ENCODE assay signal across 6 cellular contexts in the genomic region with DNA sequence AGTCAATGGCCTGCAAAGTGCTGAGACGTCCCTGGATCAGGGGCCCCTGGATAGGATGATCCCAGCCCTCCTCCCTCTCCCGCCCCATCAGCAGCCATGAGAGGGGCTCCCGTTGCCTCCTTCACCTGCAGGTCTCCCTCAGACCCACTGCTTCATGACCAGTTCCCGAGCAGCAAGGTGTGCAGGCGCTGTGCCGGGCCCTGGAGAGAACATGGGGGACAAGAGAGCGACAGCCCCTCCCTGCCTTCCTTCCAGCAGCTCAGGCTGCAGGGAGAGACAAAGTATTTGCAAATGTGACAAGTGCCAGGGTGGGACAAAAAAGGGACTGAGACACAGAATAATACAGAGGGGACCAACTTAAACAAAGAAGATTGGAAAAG.
"Had no signal": no experiment of that assay in that cellular context is flagged by ENCODE, and none has a peak within 500 bp of the region (broad histone marks: within the 10 kb centered on the region; RNA-seq: fewer than 3 reads in every experiment).

No MANE protein-coding gene starts in this region.

- DNase-seq: NCI-H1417 treated with DMSO at 0.1 percent for 48 hours, NCI-H2107, NCI-H2227 treated with DMSO at 0.1 percent for 48 hours had no signal

- H3K36me3 ChIP-seq: MG63, SJSA1 had no signal

- H3K27me3 ChIP-seq: MG63, SJSA1 had no signal

- H3K27ac ChIP-seq: SJSA1, SK-N-MC had no signal

- H3K4me3 ChIP-seq: MG63, SJSA1, SK-N-MC had no signal

- H3K9me3 ChIP-seq: MG63, SJSA1 had no signal
